Comparison of ENCODE assay signal across 7 cellular contexts in genomic region chr11:394034-394857, GRCh38.
A peak's percentile ranks its signal among the peaks of the same experiment; 100 is the strongest.
DNase-seq lines count a peak whose midpoint lies in the region; ATAC-seq and TF ChIP-seq lines count a peak whose summit lies in the region.

Gene PKP3 (plus strand): TSS chr11:394209. CDS start chr11:394293, 84 bp downstream.

- H3K9me3 ChIP-seq in HEK293 (ENCODE audit: control insufficient read depth, insufficient read depth, low read depth, low read length) (no peaks in the 10 kb centered on the region), subcutaneous abdominal adipose tissue (ENCODE audit: control insufficient read depth in 5 of 5, low read length in 5 of 5) (no peaks in the 10 kb centered on the region)

- peak within 1 kb of the TSS; percentile 33 for H3K4me3 ChIP-seq in HEK293 (ENCODE audit: low read depth, low read length)
- H3K4me3 ChIP-seq in subcutaneous abdominal adipose tissue (ENCODE audit: low read depth in 1 of 5, low read length in 5 of 5): peak within 1 kb of the TSS in 3 of 5 donors; percentile 6 to 37 (median 34)

- CTCF ChIA-PET in HEK293 (lab: Yijun Ruan, JAX) (interaction anchor here (0.5 to 0.7 kb wide), 2 partner anchors 13 to 188 kb away, joined by 3 read pairs; no protein-coding TSS in a partner anchor), RWPE1 (lab: Yijun Ruan, JAX) (no interaction called here)

- peaks cover 3 to 12% (median 9%) of the 10 kb centered on the region in 5 donors for H3K27me3 ChIP-seq in subcutaneous abdominal adipose tissue (ENCODE audit: control insufficient read depth in 5 of 5, insufficient read depth in 4 of 5, low read length in 5 of 5)

- POLR2A ChIA-PET in HEK293 (lab: Yijun Ruan, JAX) (interaction anchor here (0.6 kb wide), 1 partner anchor 170 kb away, joined by 4 read pairs; no protein-coding TSS in a partner anchor), RWPE1 (lab: Yijun Ruan, JAX; ENCODE audit: low non-redundant PET) (interaction anchor here (0.7 to 0.8 kb wide), 2 partner anchors 24 to 29 kb away, joined by 3 to 10 read pairs; no protein-coding TSS in a partner anchor)

- peak; percentile 91 for DNase-seq in RWPE1 (ENCODE audit: low spot score)
- DNase-seq in hepatic stellate cell (ENCODE audit: low spot score): peak; percentile 83
- no peak for DNase-seq in activated gamma-delta T cell treated with Interleukin-2 at 50 U/mL for 16 hours
- no peak for DNase-seq in MV-4-11 (lab: John Stamatoyannopoulos, UW)

- H3K9ac ChIP-seq in subcutaneous abdominal adipose tissue (ENCODE audit: low read length in 5 of 5): no peak within 1 kb of the TSS

- no peak for TF ChIP-seq CTCF in HEK293 (tag by site-specific recombination; IDR thresholded peaks at IDR 0.05)
- TF ChIP-seq CTCF in RWPE1 (conservative IDR thresholded peaks at IDR 0.05; ENCODE audit: low read depth): no peak

- no peaks in the 10 kb centered on the region; the same call in 1 of the 2 replicates for H3K4me1 ChIP-seq in HEK293 (ENCODE audit: control insufficient read depth, insufficient read depth, low read length)
- H3K4me1 ChIP-seq in subcutaneous abdominal adipose tissue (ENCODE audit: control insufficient read depth in 5 of 5, insufficient read depth in 5 of 5, low read length in 5 of 5): peaks cover 0 to 25% (median 16%) of the 10 kb centered on the region in 5 donors

- ATAC-seq in HG02852 (IDR thresholded peaks at IDR 0.05; ENCODE audit: unreplicated experiment): no peak

- H3K27ac ChIP-seq in HEK293 (ENCODE audit: extremely low read depth, low read depth, low read length) (peak within 1 kb of the TSS; percentile 73; the same call in 1 of the 2 replicates), RWPE1 (peak within 1 kb of the TSS; percentile 98), subcutaneous abdominal adipose tissue (ENCODE audit: low read depth, low read length) (no peak within 1 kb of the TSS)

- H3K36me3 ChIP-seq in HEK293 (ENCODE audit: control insufficient read depth in 2 of 2, insufficient read depth in 1 of 2, low read length in 2 of 2) (peaks cover 0 to 28% of the 10 kb centered on the region in 2 experiments; a peak in 1 of 3 replicates), subcutaneous abdominal adipose tissue (ENCODE audit: control insufficient read depth in 5 of 5, insufficient read depth in 5 of 5, low read length in 5 of 5) (no peaks in the 10 kb centered on the region)

TF ChIP-seq in HEK293, 187 proteins besides CTCF, POLR2A, EP300 and RAD21:
- TF ChIP-seq ZIC2 (tag by site-specific recombination; IDR thresholded peaks at IDR 0.05) (0 out of 2 replicates have a peak, but pooled peaks have one; percentile 19), KLF1 (tag by site-specific recombination; IDR thresholded peaks at IDR 0.05) (peak; percentile 64), ZNF138 (tag by site-specific recombination; IDR thresholded peaks at IDR 0.05; ENCODE audit: borderline replicate concordance) (no peak), HOXA7 (CRISPR knock-in tag; IDR thresholded peaks at IDR 0.05; ENCODE audit: borderline replicate concordance) (no peak), ZBTB49 (tag by site-specific recombination; IDR thresholded peaks at IDR 0.05; ENCODE audit: low read depth) (no peak), ZNF146 (tag by site-specific recombination; IDR thresholded peaks at IDR 0.05) (no peak), PBX3 (CRISPR knock-in tag; IDR thresholded peaks at IDR 0.05) (0 out of 2 replicates have a peak, but pooled peaks have one; percentile 65), GLIS2 (tag by site-specific recombination; IDR thresholded peaks at IDR 0.05) (no peak)

Comparison
In these comparisons a context has a peak if more than half of its experiments do, and no peak if none do; other contexts are left out.
1. DNase-seq: peak in RWPE1 (single experiment) and hepatic stellate cell (single experiment); none in activated gamma-delta T cell treated with Interleukin-2 at 50 U/mL for 16 hours (single experiment) and MV-4-11 (single experiment).